8 cellular contexts compared by ENCODE assay signal in genomic region chr16:85717393-85718152, GRCh38. TPM values are rescaled to one million over a fixed set of nuclear protein-coding genes. Genes with fewer than 3 reads are reported as not detected.
DNase-seq lines count a peak whose midpoint lies in the region; ATAC-seq, FAIRE-seq and TF ChIP-seq lines count a peak whose summit lies in the region.

No MANE protein-coding gene starts in this region.

- no peak overlapping the region for H3K27ac ChIP-seq in parathyroid adenoma

- TF ChIP-seq POLR2A in GM18505 (IDR thresholded peaks at IDR 0.05; ENCODE audit: borderline replicate concordance, extremely low read depth, insufficient read depth, insufficient read length), result no peak

- peaks cover 24% of the 10 kb centered on the region for H3K4me1 Mint-ChIP-seq in type B pancreatic cell (ENCODE audit: unreplicated experiment)

- H3K79me2 ChIP-seq in parathyroid adenoma, result peaks cover 5% of the 10 kb centered on the region

- H3K9me3 Mint-ChIP-seq in type B pancreatic cell, result no peaks in the 10 kb centered on the region

- peaks cover 3% of the 10 kb centered on the region for H3K4me1 ChIP-seq in parathyroid adenoma

- no peak overlapping the region for H3K27ac Mint-ChIP-seq in type B pancreatic cell

- no peaks in the 10 kb centered on the region for H3K36me3 ChIP-seq in parathyroid adenoma (ENCODE audit: control insufficient read depth, insufficient read depth, low read length)

- H3K4me3 ChIP-seq in parathyroid adenoma (ENCODE audit: low read depth, low read length), result no peak overlapping the region

- no peak overlapping the region for H3K4me3 Mint-ChIP-seq in type B pancreatic cell

- TF ChIP-seq CTCF in LNCAP (IDR thresholded peaks at IDR 0.05), result peak; percentile 62
- peak; percentile 88 for TF ChIP-seq CTCF in parathyroid adenoma (IDR thresholded peaks at IDR 0.05)
- peak; percentile 90 for TF ChIP-seq CTCF in type B pancreatic cell (conservative IDR thresholded peaks at IDR 0.05)

- no peaks in the 10 kb centered on the region for H3K36me3 Mint-ChIP-seq in type B pancreatic cell

- no peaks in the 10 kb centered on the region for H3K27me3 ChIP-seq in parathyroid adenoma (ENCODE audit: control insufficient read depth, insufficient read depth, low read length)

- H3K27me3 Mint-ChIP-seq in type B pancreatic cell, result peaks cover 19% of the 10 kb centered on the region

- DNase-seq in D341Med (ENCODE audit: low spot score), result peak; percentile 75
- DNase-seq in SHP77 (lab: John Stamatoyannopoulos, UW), result peak; percentile 76 to 89
- DNase-seq in activated effector memory CD4-positive, alpha-beta T cell treated with anti-CD3 and anti-CD28 coated beads, Interleukin-2, amount 50 U/mL, for 16 hours, result peak; percentile 77
- peak; percentile 59 to 83 for DNase-seq in frontal cortex (ENCODE audit: low spot score in 2 of 2)
- DNase-seq in type B pancreatic cell (ENCODE audit: extremely low spot score, unreplicated experiment), result peak; percentile 80

- no peak for FAIRE-seq in frontal cortex (lab: Jason Lieb, UNC)

- H3K9ac ChIP-seq in parathyroid adenoma, result no peak overlapping the region

- no peak overlapping the region for H2AFZ ChIP-seq in parathyroid adenoma

- ATAC-seq in GM18505 (IDR thresholded peaks at IDR 0.05; ENCODE audit: unreplicated experiment), result no peak

- H3K9me3 ChIP-seq in parathyroid adenoma (ENCODE audit: control insufficient read depth, low read length), result no peaks in the 10 kb centered on the region

- no peak overlapping the region for H3K4me2 ChIP-seq in parathyroid adenoma (ENCODE audit: low read length)

RNA-seq across cellular contexts. Expression of gene GINS2, which starts 28.8 kb away (rescaled TPM):
- total RNA-seq in frontal cortex, result 4.9 TPM
- total RNA-seq in type B pancreatic cell (ENCODE audit: low replicate concordance), result 13.7 and 39.9 TPM in 2 replicates

RNA-seq across cellular contexts. Expression of gene C16orf74, which starts 33.3 kb away (rescaled TPM):
- total RNA-seq in frontal cortex (0.82 TPM), type B pancreatic cell (ENCODE audit: low replicate concordance) (3.1 and 4.9 TPM in 2 replicates)
